8 cellular contexts compared by ENCODE assay signal in genomic region chr20:25859649-25860530, GRCh38.
A peak's percentile ranks its signal among the peaks of the same experiment; 100 is the strongest.
DNase-seq lines count a peak whose midpoint lies in the region; ATAC-seq and TF ChIP-seq lines count a peak whose summit lies in the region.

No MANE protein-coding gene starts in this region.

- peaks cover 33% of the 10 kb centered on the region for H3K4me1 Mint-ChIP-seq in glutamatergic neuron (ENCODE audit: low read depth, unreplicated experiment)

- H3K27me3 Mint-ChIP-seq in glutamatergic neuron (ENCODE audit: unreplicated experiment), result peaks cover 45% of the 10 kb centered on the region

- H3K4me3 ChIP-seq in RWPE2 (ENCODE audit: severe bottlenecking), result no peak overlapping the region
- H3K4me3 ChIP-seq in parathyroid adenoma (ENCODE audit: low read depth, low read length), result no peak overlapping the region

- H3K4me1 ChIP-seq in RWPE2 (ENCODE audit: insufficient read depth, poor library complexity, severe bottlenecking) (peaks cover 5% of the 10 kb centered on the region), parathyroid adenoma (peaks cover 7% of the 10 kb centered on the region)

- no peak for TF ChIP-seq CTCF in RWPE2 (IDR thresholded peaks at IDR 0.05; ENCODE audit: poor library complexity, severe bottlenecking)
- no peak for TF ChIP-seq CTCF in glutamatergic neuron (IDR thresholded peaks at IDR 0.05; ENCODE audit: partially characterized antibody, unreplicated experiment)
- no peak for TF ChIP-seq CTCF in parathyroid adenoma (IDR thresholded peaks at IDR 0.05)

- H3K9ac ChIP-seq in parathyroid adenoma, result no peak overlapping the region

- H3K27me3 ChIP-seq in RWPE2 (ENCODE audit: insufficient read depth, poor library complexity, severe bottlenecking) (peaks cover 26% of the 10 kb centered on the region), parathyroid adenoma (ENCODE audit: control insufficient read depth, insufficient read depth, low read length) (no peaks in the 10 kb centered on the region)

- H3K4me3 Mint-ChIP-seq in glutamatergic neuron (ENCODE audit: unreplicated experiment), result peak overlapping the region; percentile 97

- H3K9me3 ChIP-seq in RWPE2 (ENCODE audit: severe bottlenecking), result no peaks in the 10 kb centered on the region
- no peaks in the 10 kb centered on the region for H3K9me3 ChIP-seq in parathyroid adenoma (ENCODE audit: control insufficient read depth, low read length)

- H3K9me3 Mint-ChIP-seq in glutamatergic neuron (ENCODE audit: unreplicated experiment), result peaks cover 35% of the 10 kb centered on the region

- H3K79me2 ChIP-seq in parathyroid adenoma, result peaks cover 2% of the 10 kb centered on the region

- H3K36me3 ChIP-seq in RWPE2 (ENCODE audit: low read depth) (no peaks in the 10 kb centered on the region), parathyroid adenoma (ENCODE audit: control insufficient read depth, insufficient read depth, low read length) (no peaks in the 10 kb centered on the region)

- peak overlapping the region; percentile 31 for H3K4me2 ChIP-seq in parathyroid adenoma (ENCODE audit: low read length)

- peak overlapping the region; percentile 28 for H2AFZ ChIP-seq in parathyroid adenoma

- DNase-seq in COLO668 (lab: John Stamatoyannopoulos, UW; ENCODE audit: unreplicated experiment) (peak; percentile 88), RWPE2 (ENCODE audit: low spot score) (peak; percentile 81), glutamatergic neuron (peak; percentile 89), ureter (ENCODE audit: low spot score) (peak; percentile 72)
- DNase-seq in activated naive CD4-positive, alpha-beta T cell treated with Interleukin-2 at 50 U/mL for 16 hours, result peak; percentile 64

- H3K36me3 Mint-ChIP-seq in glutamatergic neuron (ENCODE audit: unreplicated experiment), result peaks cover 25% of the 10 kb centered on the region

- no peak overlapping the region for H3K27ac ChIP-seq in RWPE2 (ENCODE audit: poor library complexity, severe bottlenecking)
- no peak overlapping the region for H3K27ac ChIP-seq in parathyroid adenoma

- peak overlapping the region; percentile 20 for H3K27ac Mint-ChIP-seq in glutamatergic neuron (ENCODE audit: unreplicated experiment)

- ATAC-seq in HG02981 (IDR thresholded peaks at IDR 0.05; ENCODE audit: unreplicated experiment) (peak; percentile 39), RWPE2 (ENCODE audit: low read depth) (peak; percentile 47), GM19463 (IDR thresholded peaks at IDR 0.05; ENCODE audit: unreplicated experiment) (no peak)
